16 cellular contexts compared by ENCODE assay signal in the genomic region with DNA sequence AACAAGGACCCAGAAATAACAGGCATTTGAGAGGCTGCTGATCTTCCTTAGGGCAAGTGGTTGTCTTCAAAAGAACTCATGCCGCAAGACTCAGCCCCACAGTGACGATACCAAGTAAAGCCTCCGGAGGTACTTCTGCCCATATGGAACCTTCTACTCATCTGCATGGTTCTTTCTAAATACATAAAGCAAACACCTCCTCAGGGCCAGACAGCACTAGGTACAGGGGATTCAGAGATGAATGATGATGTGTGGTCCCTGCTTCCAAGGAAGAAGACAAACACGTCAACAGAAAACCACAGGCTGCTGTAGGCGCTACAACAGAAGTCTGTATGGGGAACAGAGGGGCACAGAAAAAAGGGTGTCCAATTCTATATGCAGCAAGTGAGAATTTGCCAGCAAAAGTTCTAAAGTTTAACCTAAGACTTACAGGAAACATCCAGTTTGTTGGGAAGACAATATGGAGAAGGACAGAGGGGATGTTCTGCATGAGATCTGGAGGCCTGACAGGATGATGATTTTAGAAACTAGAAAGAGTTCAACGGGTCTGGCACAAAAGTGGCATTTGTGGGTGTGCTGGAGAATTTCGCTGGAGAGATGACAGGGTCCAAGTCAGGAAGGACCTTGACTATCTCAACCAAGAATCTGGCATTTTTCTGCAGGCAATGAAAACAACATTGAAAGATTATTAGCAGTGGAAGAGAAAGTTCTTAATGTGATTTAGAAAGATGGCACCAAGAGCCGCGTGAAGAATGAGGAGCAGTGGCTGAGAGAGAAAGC. TPM values are rescaled to one million over a fixed set of nuclear protein-coding genes. Genes with fewer than 3 reads are reported as not detected.
DNase-seq lines count a peak whose midpoint lies in the region; ATAC-seq and TF ChIP-seq lines count a peak whose summit lies in the region.
"Had no signal": no experiment of that assay in that cellular context is flagged by ENCODE, and none has a peak within 500 bp of the region (broad histone marks: within the 10 kb centered on the region; RNA-seq: fewer than 3 reads in every experiment).

No MANE protein-coding gene starts in this region.

- no peaks in the 10 kb centered on the region for H3K9me3 Mint-ChIP-seq in T-cell
- no peaks in the 10 kb centered on the region for H3K9me3 Mint-ChIP-seq in activated CD8-positive, alpha-beta T cell treated with anti-CD3 and anti-CD28 coated beads for 36 hours
- no peaks in the 10 kb centered on the region for H3K9me3 Mint-ChIP-seq in activated naive CD8-positive, alpha-beta T cell treated with anti-CD3 and anti-CD28 coated beads, Interleukin-2, amount 10 ng/mL, durations not matched to agents 7 days and 5 days

- no peak overlapping the region for H3K27ac Mint-ChIP-seq in T-cell
- H3K27ac Mint-ChIP-seq in activated CD8-positive, alpha-beta T cell treated with anti-CD3 and anti-CD28 coated beads for 36 hours: no peak overlapping the region
- no peak overlapping the region for H3K27ac Mint-ChIP-seq in activated naive CD8-positive, alpha-beta T cell treated with anti-CD3 and anti-CD28 coated beads, Interleukin-2, amount 10 ng/mL, durations not matched to agents 7 days and 5 days

- no peak for TF ChIP-seq CTCF in activated CD8-positive, alpha-beta T cell treated with anti-CD3 and anti-CD28 coated beads for 36 hours (IDR thresholded peaks at IDR 0.05)

- H3K27me3 Mint-ChIP-seq in T-cell: no peaks in the 10 kb centered on the region
- H3K27me3 Mint-ChIP-seq in activated CD8-positive, alpha-beta T cell treated with anti-CD3 and anti-CD28 coated beads for 36 hours: no peaks in the 10 kb centered on the region
- H3K27me3 Mint-ChIP-seq in activated naive CD8-positive, alpha-beta T cell treated with anti-CD3 and anti-CD28 coated beads, Interleukin-2, amount 10 ng/mL, durations not matched to agents 7 days and 5 days: no peaks in the 10 kb centered on the region

- ATAC-seq in T-cell (replicated peaks in 1 of 4) (peak; percentile 39 to 86 (median 48)), HG03439 (IDR thresholded peaks at IDR 0.05; ENCODE audit: unreplicated experiment) (no peak), GM21619 (IDR thresholded peaks at IDR 0.05; ENCODE audit: unreplicated experiment) (no peak)
- ATAC-seq in activated CD8-positive, alpha-beta T cell treated with anti-CD3 and anti-CD28 coated beads for 36 hours: peak; percentile 82
- ATAC-seq in activated naive CD8-positive, alpha-beta T cell treated with anti-CD3 and anti-CD28 coated beads, Interleukin-2, amount 10 ng/mL, durations not matched to agents 7 days and 5 days (ENCODE audit: low read depth): peak; percentile 65
- ATAC-seq: K562, sciatic nerve had no signal

- H3K4me1 Mint-ChIP-seq in T-cell: peaks cover 14 to 26% (median 15%) of the 10 kb centered on the region in 3 donors
- H3K4me1 Mint-ChIP-seq in activated CD8-positive, alpha-beta T cell treated with anti-CD3 and anti-CD28 coated beads for 36 hours (ENCODE audit: low read depth): peaks cover 41% of the 10 kb centered on the region
- peaks cover 27% of the 10 kb centered on the region for H3K4me1 Mint-ChIP-seq in activated naive CD8-positive, alpha-beta T cell treated with anti-CD3 and anti-CD28 coated beads, Interleukin-2, amount 10 ng/mL, durations not matched to agents 7 days and 5 days

- H3K4me3 Mint-ChIP-seq in T-cell: no peak overlapping the region
- no peak overlapping the region for H3K4me3 Mint-ChIP-seq in activated CD8-positive, alpha-beta T cell treated with anti-CD3 and anti-CD28 coated beads for 36 hours
- H3K4me3 Mint-ChIP-seq in activated naive CD8-positive, alpha-beta T cell treated with anti-CD3 and anti-CD28 coated beads, Interleukin-2, amount 10 ng/mL, durations not matched to agents 7 days and 5 days: no peak overlapping the region

- peaks cover 16% of the 10 kb centered on the region for H3K36me3 Mint-ChIP-seq in T-cell
- H3K36me3 Mint-ChIP-seq in activated CD8-positive, alpha-beta T cell treated with anti-CD3 and anti-CD28 coated beads for 36 hours (ENCODE audit: low read depth): peaks cover 30% of the 10 kb centered on the region
- H3K36me3 Mint-ChIP-seq in activated naive CD8-positive, alpha-beta T cell treated with anti-CD3 and anti-CD28 coated beads, Interleukin-2, amount 10 ng/mL, durations not matched to agents 7 days and 5 days: peaks cover 20% of the 10 kb centered on the region

- POLR2A ChIA-PET in T-cell (lab: Charles Lee): no interaction called here
- POLR2A ChIA-PET in activated CD8-positive, alpha-beta T cell treated with anti-CD3 and anti-CD28 coated beads for 36 hours (lab: Charles Lee): interaction anchor here (0.8 to 5.9 kb wide), 12 partner anchors 10 to 138 kb away, joined by 3 to 326 read pairs (median 8); a partner anchor contains a TSS
- POLR2A ChIA-PET in activated naive CD8-positive, alpha-beta T cell treated with anti-CD3 and anti-CD28 coated beads, Interleukin-2, amount 10 ng/mL, durations not matched to agents 7 days and 5 days (lab: Charles Lee): interaction anchor here (1.2 to 2.7 kb wide), 9 partner anchors 16 to 142 kb away, joined by 3 to 118 read pairs (median 7); a partner anchor contains a TSS

- CTCF ChIA-PET in T-cell (lab: Charles Lee): interaction anchor here in 1 of 2 donors (0.6 to 1.9 kb wide), 4 partner anchors 15 to 90 kb away, joined by 3 to 10 read pairs (median 6); no protein-coding TSS in a partner anchor
- CTCF ChIA-PET in activated CD8-positive, alpha-beta T cell treated with anti-CD3 and anti-CD28 coated beads for 36 hours (lab: Charles Lee): interaction anchor here (0.8 to 3.7 kb wide), 9 partner anchors 10 to 151 kb away, joined by 3 to 100 read pairs (median 6); a partner anchor contains a TSS

- DNase-seq in T-cell (peak in 25 of 34 experiments; percentile 4 to 66 (median 28)), NCI-H1417 treated with DMSO at 0.1 percent for 48 hours (lab: John Stamatoyannopoulos, UW) (no peak), hypothalamus (lab: John Stamatoyannopoulos, UW) (no peak)
- DNase-seq in activated CD8-positive, alpha-beta T cell treated with anti-CD3 and anti-CD28 coated beads for 36 hours: peak; percentile 83
- no peak for DNase-seq in activated naive CD8-positive, alpha-beta T cell treated with anti-CD3 and anti-CD28 coated beads, Interleukin-2, amount 10 ng/mL, durations not matched to agents 7 days and 5 days
- DNase-seq in stimulated activated CD4-positive, alpha-beta T cell treated with anti-CD3 and anti-CD28 coated beads, TNF-alpha, amount 100 ng/mL, for 48 hours (ENCODE audit: low read depth in 3 of 3): peak in 2 of 3 donors; percentile 49 to 63
- DNase-seq: NCI-H1436 treated with DMSO at 0.1 percent for 48 hours, NCI-H510A, SK-N-SH, trophoblast cell had no signal

- intact Hi-C loops in activated CD8-positive, alpha-beta T cell treated with anti-CD3 and anti-CD28 coated beads for 36 hours (cut with micrococcal nuclease): loop anchor here (1.0 to 5.0 kb wide), 6 partner anchors 16 to 141 kb away; a partner anchor contains a TSS

RNA-seq across cellular contexts. Expression of a gene that starts 23.7 kb away (rescaled TPM):
- 100 to 1,000 TPM in 2 of 5 donors, 10 to 100 TPM in 3; 60.8 to 165 (median 95.8) TPM for total RNA-seq in T-cell
- total RNA-seq in activated CD8-positive, alpha-beta T cell treated with anti-CD3 and anti-CD28 coated beads for 36 hours: 100 to 1,000 TPM; 236 to 251 TPM
- 100 to 1,000 TPM; 181 to 189 TPM for total RNA-seq in activated naive CD8-positive, alpha-beta T cell treated with anti-CD3 and anti-CD28 coated beads, Interleukin-2, amount 10 ng/mL, durations not matched to agents 7 days and 5 days
- total RNA-seq: epithelial cell of proximal tubule had no signal

RNA-seq across cellular contexts. Expression of a gene that starts 24.7 kb away (rescaled TPM):
- under 1 TPM in 1 of 5 donors, not detected in 4; 0.06 TPM for total RNA-seq in T-cell
- total RNA-seq in activated CD8-positive, alpha-beta T cell treated with anti-CD3 and anti-CD28 coated beads for 36 hours: not detected
- total RNA-seq in activated naive CD8-positive, alpha-beta T cell treated with anti-CD3 and anti-CD28 coated beads, Interleukin-2, amount 10 ng/mL, durations not matched to agents 7 days and 5 days: not detected
- total RNA-seq: K562, mesenteric fat pad had no signal

RNA-seq across cellular contexts. Expression of a gene that starts 48.5 kb away (rescaled TPM):
- total RNA-seq in T-cell: under 1 TPM in 2 of 5 donors, not detected in 3; 0.09 to 0.20 TPM
- 1 to 10 TPM in 1 of 2 experiments, under 1 TPM in 1; 0.72 to 1.1 TPM for total RNA-seq in activated CD8-positive, alpha-beta T cell treated with anti-CD3 and anti-CD28 coated beads for 36 hours
- under 1 TPM in 1 of 2 experiments, not detected in 1; 0.17 TPM for total RNA-seq in activated naive CD8-positive, alpha-beta T cell treated with anti-CD3 and anti-CD28 coated beads, Interleukin-2, amount 10 ng/mL, durations not matched to agents 7 days and 5 days
- total RNA-seq: K562 had no signal

RNA-seq across cellular contexts. Expression of a gene that starts 51.1 kb away (rescaled TPM):
- 10 to 100 TPM in 4 of 5 donors, 1 to 10 TPM in 1; 9.8 to 25.2 (median 16.5) TPM for total RNA-seq in T-cell
- total RNA-seq in activated CD8-positive, alpha-beta T cell treated with anti-CD3 and anti-CD28 coated beads for 36 hours: 10 to 100 TPM; 51.1 to 51.7 TPM
- total RNA-seq in activated naive CD8-positive, alpha-beta T cell treated with anti-CD3 and anti-CD28 coated beads, Interleukin-2, amount 10 ng/mL, durations not matched to agents 7 days and 5 days: 10 to 100 TPM; 24.5 to 29.8 TPM

Comparison
In these comparisons a context has a peak if more than half of its experiments do, and no peak if none do; other contexts are left out.
1. ATAC-seq: peak in T-cell (4 of 4), activated CD8-positive, alpha-beta T cell treated with anti-CD3 and anti-CD28 coated beads for 36 hours (single experiment) and activated naive CD8-positive, alpha-beta T cell treated with anti-CD3 and anti-CD28 coated beads, Interleukin-2, amount 10 ng/mL, durations not matched to agents 7 days and 5 days (single experiment); none in HG03439 (single experiment) and GM21619 (single experiment).
2. DNase-seq: peak in T-cell (25 of 34), activated CD8-positive, alpha-beta T cell treated with anti-CD3 and anti-CD28 coated beads for 36 hours (single experiment) and stimulated activated CD4-positive, alpha-beta T cell treated with anti-CD3 and anti-CD28 coated beads, TNF-alpha, amount 100 ng/mL, for 48 hours (2 of 3); none in activated naive CD8-positive, alpha-beta T cell treated with anti-CD3 and anti-CD28 coated beads, Interleukin-2, amount 10 ng/mL, durations not matched to agents 7 days and 5 days (single experiment), NCI-H1417 treated with DMSO at 0.1 percent for 48 hours (single experiment) and hypothalamus (0 of 51).
3. POLR2A ChIA-PET loops: an anchor here in activated CD8-positive, alpha-beta T cell treated with anti-CD3 and anti-CD28 coated beads for 36 hours (0.8 to 5.9 kb wide) and activated naive CD8-positive, alpha-beta T cell treated with anti-CD3 and anti-CD28 coated beads, Interleukin-2, amount 10 ng/mL, durations not matched to agents 7 days and 5 days (1.2 to 2.7 kb wide); none called in T-cell.